8 cellular contexts compared by ENCODE assay signal in the genomic region with DNA sequence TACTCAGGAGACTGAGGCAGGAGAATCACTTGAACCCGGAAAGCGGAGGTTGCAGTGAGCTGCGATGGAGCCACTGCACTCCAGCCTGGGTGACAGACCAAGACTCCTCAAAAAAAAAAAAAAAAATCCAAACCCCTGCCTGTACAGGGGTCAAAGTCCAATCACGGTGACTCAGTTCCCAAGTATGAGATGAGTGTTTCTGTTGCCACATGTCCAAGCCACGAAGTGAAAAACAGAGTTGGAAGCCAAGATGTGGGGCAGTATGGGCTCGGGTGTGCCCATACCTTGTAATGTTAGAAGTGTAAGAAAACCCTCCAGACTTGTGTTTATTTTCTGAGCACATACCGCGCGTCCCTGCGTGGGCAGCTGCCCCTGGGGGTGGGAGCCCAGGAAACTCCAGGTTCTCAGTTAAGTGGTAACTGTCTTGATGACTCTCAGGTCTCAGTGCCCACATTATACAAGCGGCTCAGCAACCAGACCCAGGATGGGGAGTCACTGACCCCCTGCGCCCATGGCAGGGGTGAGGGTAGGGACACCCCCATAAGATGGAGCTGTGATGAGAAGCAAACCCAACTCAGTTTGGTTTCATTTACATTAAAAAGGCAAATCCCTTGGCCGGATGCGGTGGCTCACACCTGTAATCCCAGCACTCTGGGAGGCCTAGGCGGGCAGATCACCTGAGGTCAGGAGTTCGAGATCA. TPM values are rescaled to one million over a fixed set of nuclear protein-coding genes. Genes with fewer than 3 reads are reported as not detected.
DNase-seq lines count a peak whose midpoint lies in the region; ATAC-seq lines count a peak whose summit lies in the region.

No MANE protein-coding gene starts in this region.

- no peaks in the 10 kb centered on the region for H3K36me3 Mint-ChIP-seq in T-helper 17 cell (ENCODE audit: low read depth)

- 90% methylated on average over 16 of the region's 16 CpGs for WGBS in thymus

- peaks cover 15% of the 10 kb centered on the region for H3K36me3 ChIP-seq in muscle layer of colon (ENCODE audit: insufficient read depth, low read length)
- peaks cover 17% of the 10 kb centered on the region for H3K36me3 ChIP-seq in thymus (ENCODE audit: control insufficient read depth, insufficient read depth)

- peak; percentile 55 to 62 for DNase-seq in activated CD4-positive, alpha-beta T cell treated with anti-CD3 and anti-CD28 coated beads for 4 hours
- DNase-seq in activated CD4-positive, alpha-beta T cell treated with anti-CD3 and anti-CD28 coated beads, Interleukin-2, amount 50 U/mL, for 1 hour: no peak
- peak in 1 of 3 donors; percentile 8 for DNase-seq in T-helper 17 cell
- no peak for DNase-seq in UCSD-AML1 (lab: John Stamatoyannopoulos, UW; ENCODE audit: unreplicated experiment)

- H3K27me3 Mint-ChIP-seq in T-helper 17 cell: no peaks in the 10 kb centered on the region

- peak overlapping the region; percentile 55 for H3K4me3 Mint-ChIP-seq in T-helper 17 cell

- H3K4me3 ChIP-seq in muscle layer of colon (ENCODE audit: low read depth in 1 of 2, low read length in 2 of 2) (no peak overlapping the region), thymus (ENCODE audit: low read length) (no peak overlapping the region)

- peak overlapping the region; percentile 91 for H3K27ac Mint-ChIP-seq in T-helper 17 cell

- no peak for ATAC-seq in T-helper 17 cell
- ATAC-seq in GM21737 (IDR thresholded peaks at IDR 0.05; ENCODE audit: unreplicated experiment): no peak

- H3K9me3 ChIP-seq in T-helper 17 cell (ENCODE audit: control insufficient read depth, low read length, poor library complexity, severe bottlenecking) (no peaks in the 10 kb centered on the region), muscle layer of colon (ENCODE audit: low read length) (no peaks in the 10 kb centered on the region), thymus (ENCODE audit: control insufficient read depth) (no peaks in the 10 kb centered on the region)

- H3K27ac ChIP-seq in cingulate gyrus (ENCODE audit: low read depth, low read length) (peak overlapping the region; percentile 95), muscle layer of colon (ENCODE audit: low read depth, low read length) (peak overlapping the region; percentile 72), thymus (ENCODE audit: low read depth) (peak overlapping the region; percentile 80)

- H3K27me3 ChIP-seq in muscle layer of colon (ENCODE audit: control insufficient read depth in 1 of 2, insufficient read depth in 2 of 2, low read length in 2 of 2) (no peaks in the 10 kb centered on the region), thymus (ENCODE audit: control insufficient read depth, insufficient read depth) (no peaks in the 10 kb centered on the region)

- H3K4me1 ChIP-seq in muscle layer of colon (ENCODE audit: insufficient read depth, low read length) (peaks cover 36% of the 10 kb centered on the region), thymus (ENCODE audit: control insufficient read depth, insufficient read depth, low read length) (peaks cover 19% of the 10 kb centered on the region)

- H3K9ac ChIP-seq in muscle layer of colon (ENCODE audit: low read length): no peak overlapping the region

- H3K4me1 Mint-ChIP-seq in T-helper 17 cell: peaks cover 22% of the 10 kb centered on the region

RNA-seq across cellular contexts. Expression of a gene that starts 1.2 kb away (rescaled TPM):
- total RNA-seq in T-helper 17 cell: 100 to 1,000 TPM; 184 to 187 TPM
- polyA plus RNA-seq in thymus: 546 TPM

RNA-seq across cellular contexts. Expression of a gene that starts 7.4 kb away (rescaled TPM):
- total RNA-seq in T-helper 17 cell: 10 to 100 TPM; 63.8 to 81.4 TPM
- 84.0 TPM for polyA plus RNA-seq in thymus

RNA-seq across cellular contexts. Expression of a gene that starts 35.6 kb away (rescaled TPM):
- total RNA-seq in T-helper 17 cell: 100 to 1,000 TPM; 603 to 646 TPM
- 295 TPM for polyA plus RNA-seq in thymus

Comparison
In these comparisons a context has a peak if more than half of its experiments do, and no peak if none do; other contexts are left out.
1. DNase-seq: peak in activated CD4-positive, alpha-beta T cell treated with anti-CD3 and anti-CD28 coated beads for 4 hours (2 of 2); none in activated CD4-positive, alpha-beta T cell treated with anti-CD3 and anti-CD28 coated beads, Interleukin-2, amount 50 U/mL, for 1 hour (single experiment) and UCSD-AML1 (single experiment).
2. Peak in every context shown above with its lines, with median percentiles within 50 percentile points of each other: H3K27ac ChIP-seq.